23 cellular contexts compared by ENCODE assay signal in genomic region chr10:122165492-122165832, GRCh38.
DNase-seq lines count a peak whose midpoint lies in the region; TF ChIP-seq lines count a peak whose summit lies in the region.
"Had no signal": no experiment of that assay in that cellular context is flagged by ENCODE, and none has a peak within 500 bp of the region (broad histone marks: within the 10 kb centered on the region; RNA-seq: fewer than 3 reads in every experiment).

No MANE protein-coding gene starts in this region.

- H3K4me3 Mint-ChIP-seq in CD8-positive, alpha-beta memory T cell = no peak overlapping the region

- CTCF ChIA-PET in CD8-positive, alpha-beta memory T cell (lab: Charles Lee) = no interaction called here

- H2AFZ ChIP-seq in neural cell (ENCODE audit: low read depth, low read length) = no peak overlapping the region

- peaks cover 0 to 4% (median 0%) of the 10 kb centered on the region in 5 donors for H3K9me3 Mint-ChIP-seq in CD8-positive, alpha-beta memory T cell
- H3K9me3 Mint-ChIP-seq: T-cell had no signal

- peaks cover 54% of the 10 kb centered on the region for H3K79me2 ChIP-seq in neural cell (replicated peaks; ENCODE audit: insufficient read depth, low read length)

- peaks cover 14% of the 10 kb centered on the region for H3F3A ChIP-seq in neural cell (ENCODE audit: insufficient read depth, low read length, poor library complexity, severe bottlenecking)

- peaks cover 4% of the 10 kb centered on the region for H4K20me1 ChIP-seq in neural cell (ENCODE audit: insufficient read depth)

- TF ChIP-seq EP300 in neural cell (conservative IDR thresholded peaks at IDR 0.05; ENCODE audit: poor library complexity, severe bottlenecking) = no peak

- H3K4me1 Mint-ChIP-seq in CD8-positive, alpha-beta memory T cell = peaks cover 4 to 16% (median 6%) of the 10 kb centered on the region in 3 donors
- H3K4me1 Mint-ChIP-seq: CD14-positive monocyte had no signal

- H3K9ac ChIP-seq in endocrine pancreas (ENCODE audit: control insufficient read depth, insufficient read depth, low read length) = peak overlapping the region; percentile 30
- peak overlapping the region; percentile 99 for H3K9ac ChIP-seq in neural cell (ENCODE audit: low read length)

- no peak for TF ChIP-seq RAD21 in neural cell (conservative IDR thresholded peaks at IDR 0.05)

- no peak for TF ChIP-seq POLR2A in thyroid gland (IDR thresholded peaks at IDR 0.05)

- peak; percentile 21 for DNase-seq in NCI-H748 treated with DMSO at 0.1 percent for 48 hours (lab: John Stamatoyannopoulos, UW)
- no peak for DNase-seq in NCI-H748 (lab: John Stamatoyannopoulos, UW; ENCODE audit: unreplicated experiment)
- no peak for DNase-seq in NOMO-1 treated with DMSO at 0.1 percent for 48 hours (lab: John Stamatoyannopoulos, UW; ENCODE audit: unreplicated experiment)
- DNase-seq in NCI-H1105 treated with DMSO at 0.1 percent for 48 hours (lab: John Stamatoyannopoulos, UW) = no peak
- DNase-seq in thyroid gland = no peak
- DNase-seq in CD8-positive, alpha-beta memory T cell = no peak
- DNase-seq: activated CD4-positive, alpha-beta T cell treated with anti-CD3 and anti-CD28 coated beads, Interleukin-2, amount 50 U/mL, for 4 hours; activated effector memory CD4-positive, alpha-beta T cell treated with anti-CD3 and anti-CD28 coated beads, Interleukin-2, amount 50 U/mL, for 16 hours; dermis blood vessel endothelial cell; foreskin melanocyte; KBM-7; midbrain; NCI-H2081 treated with DMSO at 0.1 percent for 48 hours; SHP77 treated with DMSO at 0.1 percent for 48 hours; stimulated activated CD4-positive, alpha-beta T cell treated with anti-CD3 and anti-CD28 coated beads, Interleukin-2, amount 100 ng/mL, for 24 hours; stimulated activated naive CD8-positive, alpha-beta T cell treated with anti-CD3 and anti-CD28 coated beads, Interleukin-15, Interleukin-2, amounts not matched to agents 100 U/mL and 50 U/mL, for 24 hours; T-cell; upper lobe of left lung had no signal

- no peaks in the 10 kb centered on the region for H3K27me3 ChIP-seq in endocrine pancreas (ENCODE audit: control insufficient read depth, insufficient read depth, low read length)
- no peaks in the 10 kb centered on the region for H3K27me3 ChIP-seq in neural cell (ENCODE audit: insufficient read depth, low read depth, low read length)
- H3K27me3 ChIP-seq in thyroid gland = no peaks in the 10 kb centered on the region
- peaks cover 3% of the 10 kb centered on the region for H3K27me3 ChIP-seq in CD8-positive, alpha-beta memory T cell (ENCODE audit: insufficient read depth, low read length, poor library complexity, severe bottlenecking)
- H3K27me3 ChIP-seq: cardiac muscle cell had no signal

- H3K27ac ChIP-seq in neural cell (ENCODE audit: low read length) (peak overlapping the region; percentile 95), thyroid gland (peak overlapping the region in 1 of 3 donors; percentile 78)
- H3K27ac ChIP-seq in CD8-positive, alpha-beta memory T cell (ENCODE audit: low read depth, low read length) = no peak overlapping the region
- H3K27ac ChIP-seq: A549, cardiac muscle cell, upper lobe of left lung had no signal

- no peaks in the 10 kb centered on the region for H3K9me2 ChIP-seq in neural cell (ENCODE audit: insufficient read depth, low read length)

- no peak for TF ChIP-seq CTCF in neural cell (IDR thresholded peaks at IDR 0.05; ENCODE audit: poor library complexity, severe bottlenecking)
- no peak for TF ChIP-seq CTCF in thyroid gland (IDR thresholded peaks at IDR 0.05)

- WGBS in thyroid gland, 2 donors = 89 to 90% methylated on average over 5 of the region's 5 CpGs

- peak overlapping the region; percentile 82 for H3K4me3 ChIP-seq in endocrine pancreas (ENCODE audit: control insufficient read depth, insufficient read depth, low read length)
- peak overlapping the region; percentile 94 for H3K4me3 ChIP-seq in neural cell (ENCODE audit: low read length)
- no peak overlapping the region for H3K4me3 ChIP-seq in thyroid gland (replicated peaks in 1 of 3)
- no peak overlapping the region for H3K4me3 ChIP-seq in CD8-positive, alpha-beta memory T cell (ENCODE audit: low read length)
- H3K4me3 ChIP-seq: A549, cardiac muscle cell, upper lobe of left lung had no signal

- no peak overlapping the region for H3K27ac Mint-ChIP-seq in CD8-positive, alpha-beta memory T cell
- H3K27ac Mint-ChIP-seq: T-cell had no signal

- H3K27me3 Mint-ChIP-seq in CD8-positive, alpha-beta memory T cell = peaks cover 39 to 67% of the 10 kb centered on the region in 2 donors

- H3K36me3 ChIP-seq in endocrine pancreas (ENCODE audit: control insufficient read depth, insufficient read depth, low read length) = no peaks in the 10 kb centered on the region
- H3K36me3 ChIP-seq in neural cell (ENCODE audit: insufficient read depth, low read length) = no peaks in the 10 kb centered on the region
- no peaks in the 10 kb centered on the region for H3K36me3 ChIP-seq in thyroid gland
- H3K36me3 ChIP-seq in CD8-positive, alpha-beta memory T cell (ENCODE audit: insufficient read depth, low read length) = no peaks in the 10 kb centered on the region
- H3K36me3 ChIP-seq: cardiac muscle cell had no signal

- H3K4me1 ChIP-seq in endocrine pancreas (ENCODE audit: control insufficient read depth, insufficient read depth, low read length) = no peaks in the 10 kb centered on the region
- H3K4me1 ChIP-seq in thyroid gland = peaks cover 22 to 24% of the 10 kb centered on the region in 2 donors
- H3K4me1 ChIP-seq in CD8-positive, alpha-beta memory T cell (ENCODE audit: insufficient read depth, low read length) = no peaks in the 10 kb centered on the region

- POLR2A ChIA-PET in CD8-positive, alpha-beta memory T cell (lab: Charles Lee) = no interaction called here

- H3K36me3 Mint-ChIP-seq in CD8-positive, alpha-beta memory T cell = no peaks in the 10 kb centered on the region
- H3K36me3 Mint-ChIP-seq: CD14-positive monocyte, T-cell had no signal

- peak overlapping the region; percentile 83 for H3K4me2 ChIP-seq in neural cell (ENCODE audit: low read length)
- H3K4me2 ChIP-seq: A549 had no signal

- no peaks in the 10 kb centered on the region for H3K9me3 ChIP-seq in endocrine pancreas (ENCODE audit: control insufficient read depth, low read length)
- no peaks in the 10 kb centered on the region for H3K9me3 ChIP-seq in neural cell (ENCODE audit: low read length)
- H3K9me3 ChIP-seq in thyroid gland = no peaks in the 10 kb centered on the region
- no peaks in the 10 kb centered on the region for H3K9me3 ChIP-seq in CD8-positive, alpha-beta memory T cell (ENCODE audit: low read length)
- H3K9me3 ChIP-seq: A549, upper lobe of left lung had no signal

- intact Hi-C loops in thyroid gland (cut with DNase I) = no loop called here

TF ChIP-seq in neural cell, 6 proteins besides CTCF, POLR2A, EP300 and RAD21:
- TF ChIP-seq, protein P1, sequence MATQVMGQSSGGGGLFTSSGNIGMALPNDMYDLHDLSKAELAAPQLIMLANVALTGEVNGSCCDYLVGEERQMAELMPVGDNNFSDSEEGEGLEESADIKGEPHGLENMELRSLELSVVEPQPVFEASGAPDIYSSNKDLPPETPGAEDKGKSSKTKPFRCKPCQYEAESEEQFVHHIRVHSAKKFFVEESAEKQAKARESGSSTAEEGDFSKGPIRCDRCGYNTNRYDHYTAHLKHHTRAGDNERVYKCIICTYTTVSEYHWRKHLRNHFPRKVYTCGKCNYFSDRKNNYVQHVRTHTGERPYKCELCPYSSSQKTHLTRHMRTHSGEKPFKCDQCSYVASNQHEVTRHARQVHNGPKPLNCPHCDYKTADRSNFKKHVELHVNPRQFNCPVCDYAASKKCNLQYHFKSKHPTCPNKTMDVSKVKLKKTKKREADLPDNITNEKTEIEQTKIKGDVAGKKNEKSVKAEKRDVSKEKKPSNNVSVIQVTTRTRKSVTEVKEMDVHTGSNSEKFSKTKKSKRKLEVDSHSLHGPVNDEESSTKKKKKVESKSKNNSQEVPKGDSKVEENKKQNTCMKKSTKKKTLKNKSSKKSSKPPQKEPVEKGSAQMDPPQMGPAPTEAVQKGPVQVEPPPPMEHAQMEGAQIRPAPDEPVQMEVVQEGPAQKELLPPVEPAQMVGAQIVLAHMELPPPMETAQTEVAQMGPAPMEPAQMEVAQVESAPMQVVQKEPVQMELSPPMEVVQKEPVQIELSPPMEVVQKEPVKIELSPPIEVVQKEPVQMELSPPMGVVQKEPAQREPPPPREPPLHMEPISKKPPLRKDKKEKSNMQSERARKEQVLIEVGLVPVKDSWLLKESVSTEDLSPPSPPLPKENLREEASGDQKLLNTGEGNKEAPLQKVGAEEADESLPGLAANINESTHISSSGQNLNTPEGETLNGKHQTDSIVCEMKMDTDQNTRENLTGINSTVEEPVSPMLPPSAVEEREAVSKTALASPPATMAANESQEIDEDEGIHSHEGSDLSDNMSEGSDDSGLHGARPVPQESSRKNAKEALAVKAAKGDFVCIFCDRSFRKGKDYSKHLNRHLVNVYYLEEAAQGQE (IDR thresholded peaks at IDR 0.05; ENCODE audit: borderline replicate concordance) = no peak
- TF ChIP-seq MXI1 (conservative IDR thresholded peaks at IDR 0.05; ENCODE audit: poor library complexity, severe bottlenecking) (no peak), EZH2 (IDR thresholded peaks at IDR 0.05; ENCODE audit: borderline replicate concordance, insufficient read depth, low read length, poor library complexity, severe bottlenecking) (no peak), SMC3 (conservative IDR thresholded peaks at IDR 0.05; ENCODE audit: poor library complexity) (no peak), POLR2AphosphoS5 (IDR thresholded peaks at IDR 0.05) (no peak), TAF1 (IDR thresholded peaks at IDR 0.05; ENCODE audit: low read depth) (no peak)
TF ChIP-seq in neural cell: peak in this region for 0.

Comparison
In these comparisons a context has a peak if more than half of its experiments do, and no peak if none do; other contexts are left out.
1. H3K4me3 ChIP-seq: peak in endocrine pancreas (single experiment) and neural cell (single experiment); none in thyroid gland (0 of 3) and CD8-positive, alpha-beta memory T cell (single experiment).